13 cellular contexts compared by ENCODE assay signal in genomic region chr10:49080071-49080470, GRCh38. TPM values are rescaled to one million over a fixed set of nuclear protein-coding genes. Genes with fewer than 3 reads are reported as not detected.
DNase-seq lines count a peak whose midpoint lies in the region; ATAC-seq and TF ChIP-seq lines count a peak whose summit lies in the region.
"Had no signal": no experiment of that assay in that cellular context is flagged by ENCODE, and none has a peak within 500 bp of the region (broad histone marks: within the 10 kb centered on the region; RNA-seq: fewer than 3 reads in every experiment).

No MANE protein-coding gene starts in this region.

- H3K4me3 Mint-ChIP-seq in activated T-cell treated with anti-CD3 and anti-CD28 coated beads, Interleukin-2, amount 50 U/mL, for 72 hours = peak overlapping the region in 1 of 2 donors; percentile 36
- H3K4me3 Mint-ChIP-seq: mesothelial cell of epicardium had no signal

- no peak overlapping the region for H3K27ac Mint-ChIP-seq in activated T-cell treated with anti-CD3 and anti-CD28 coated beads, Interleukin-2, amount 50 U/mL, for 72 hours
- H3K27ac Mint-ChIP-seq: mesothelial cell of epicardium had no signal

- TF ChIP-seq CTCF in WERI-Rb-1 (IDR thresholded peaks at IDR 0.05; ENCODE audit: low read depth, low read length) (no peak), heart right ventricle (IDR thresholded peaks at IDR 0.05) (no peak), thoracic aorta (IDR thresholded peaks at IDR 0.05) (no peak)

- H3K36me3 ChIP-seq in WERI-Rb-1 (no peaks in the 10 kb centered on the region), heart right ventricle (peaks cover 0 to 28% (median 6%) of the 10 kb centered on the region in 9 donors), thoracic aorta (peaks cover 17% of the 10 kb centered on the region)
- H3K36me3 ChIP-seq: BLaER1 had no signal

- H3K27me3 Mint-ChIP-seq in activated T-cell treated with anti-CD3 and anti-CD28 coated beads, Interleukin-2, amount 50 U/mL, for 72 hours (ENCODE audit: low read depth) = peaks cover 30% of the 10 kb centered on the region

- intact Hi-C loops in heart right ventricle (cut with DNase I) = no loop called here

- H3K4me1 Mint-ChIP-seq in activated T-cell treated with anti-CD3 and anti-CD28 coated beads, Interleukin-2, amount 50 U/mL, for 72 hours (ENCODE audit: low read depth) = peaks cover 50% of the 10 kb centered on the region
- H3K4me1 Mint-ChIP-seq: mesothelial cell of epicardium had no signal

- H3K4me1 ChIP-seq in heart right ventricle (peaks cover 14 to 78% (median 69%) of the 10 kb centered on the region in 9 donors), thoracic aorta (ENCODE audit: control insufficient read depth in 1 of 2, low read depth in 2 of 2) (peaks cover 23 to 61% of the 10 kb centered on the region in 2 donors)

- 21 to 32% methylated on average over 1 of the region's 1 CpG for WGBS in heart right ventricle, 2 donors

- peak; percentile 21 to 29 for ATAC-seq in activated T-cell treated with anti-CD3 and anti-CD28 coated beads, Interleukin-2, amount 50 U/mL, for 72 hours (replicated peaks in 1 of 2)
- ATAC-seq in heart right ventricle (peak in 6 of 8 donors; percentile 21 to 64 (median 31)), thoracic aorta (ENCODE audit: insufficient number of reproducible peaks, low FRiP score, low read depth) (peak; percentile 78), GM18511 (IDR thresholded peaks at IDR 0.05; ENCODE audit: unreplicated experiment) (no peak)
- ATAC-seq: HCT116 had no signal

- H3K4me3 ChIP-seq in WERI-Rb-1 (ENCODE audit: low read depth, low read length) = no peak overlapping the region
- no peak overlapping the region for H3K4me3 ChIP-seq in heart right ventricle
- no peak overlapping the region for H3K4me3 ChIP-seq in thoracic aorta
- H3K4me3 ChIP-seq: BLaER1 had no signal

- H3K9me3 ChIP-seq in WERI-Rb-1 (ENCODE audit: severe bottlenecking) (no peaks in the 10 kb centered on the region), heart right ventricle (no peaks in the 10 kb centered on the region), thoracic aorta (no peaks in the 10 kb centered on the region)
- H3K9me3 ChIP-seq: BLaER1 had no signal

- H3K27ac ChIP-seq in WERI-Rb-1 = no peak overlapping the region
- peak overlapping the region in 5 of 10 donors; percentile 22 to 78 (median 34) for H3K27ac ChIP-seq in heart right ventricle
- H3K27ac ChIP-seq in thoracic aorta = peak overlapping the region; percentile 48 to 58
- H3K27ac ChIP-seq: BLaER1 had no signal

- DNase-seq in activated T-cell treated with anti-CD3 and anti-CD28 coated beads, Interleukin-2, amount 50 U/mL, for 72 hours = no peak
- DNase-seq in activated T-cell treated with anti-CD3 and anti-CD28 coated beads, Interleukin-2, amount 50 U/mL, for 1 hour = no peak
- peak; percentile 54 for DNase-seq in WERI-Rb-1
- DNase-seq in heart right ventricle = no peak
- DNase-seq in thoracic aorta (ENCODE audit: low spot score) = no peak
- no peak for DNase-seq in COR-L47 (lab: John Stamatoyannopoulos, UW)
- DNase-seq in inferior parietal cortex (ENCODE audit: extremely low spot score) = no peak
- DNase-seq: activated T-cell treated with anti-CD3 and anti-CD28 coated beads for 4 hours; stimulated activated CD4-positive, alpha-beta T cell treated with anti-CD3 and anti-CD28 coated beads, Interleukin-1b, Interleukin-23, amount 100 ng/mL, for 48 hours had no signal

- no peaks in the 10 kb centered on the region for H3K36me3 Mint-ChIP-seq in activated T-cell treated with anti-CD3 and anti-CD28 coated beads, Interleukin-2, amount 50 U/mL, for 72 hours (ENCODE audit: insufficient read depth in 2 of 2)
- H3K36me3 Mint-ChIP-seq: mesothelial cell of epicardium had no signal

- H3K27me3 ChIP-seq in WERI-Rb-1 (ENCODE audit: insufficient read depth, low read depth, severe bottlenecking) = peaks cover 7% of the 10 kb centered on the region
- H3K27me3 ChIP-seq in heart right ventricle = no peaks in the 10 kb centered on the region
- H3K27me3 ChIP-seq in thoracic aorta (replicated peaks; ENCODE audit: insufficient read depth) = no peaks in the 10 kb centered on the region
- H3K27me3 ChIP-seq: BLaER1 had no signal

- no peaks in the 10 kb centered on the region for H3K9me3 Mint-ChIP-seq in activated T-cell treated with anti-CD3 and anti-CD28 coated beads, Interleukin-2, amount 50 U/mL, for 72 hours
- H3K9me3 Mint-ChIP-seq: mesothelial cell of epicardium had no signal

RNA-seq across cellular contexts. Expression of gene VSTM4, which starts 35.3 kb away (rescaled TPM):
- under 1 TPM in 1 of 2 donors, not detected in 1; 0.25 TPM for total RNA-seq in activated T-cell treated with anti-CD3 and anti-CD28 coated beads, Interleukin-2, amount 50 U/mL, for 72 hours
- total RNA-seq in heart right ventricle (10 to 100 TPM; 12.0 to 26.7 (median 18.1) TPM), thoracic aorta (10 to 100 TPM; 24.4 to 46.4 TPM)
- 1 to 10 TPM; 5.0 to 6.1 TPM for polyA plus RNA-seq in heart right ventricle

RNA-seq across cellular contexts. Expression of gene FAM170B, which starts 53.8 kb away (rescaled TPM):
- under 1 TPM in 1 of 2 donors, not detected in 1; 0.16 TPM for total RNA-seq in activated T-cell treated with anti-CD3 and anti-CD28 coated beads, Interleukin-2, amount 50 U/mL, for 72 hours
- total RNA-seq in heart right ventricle (not detected), thoracic aorta (not detected)
- not detected for polyA plus RNA-seq in heart right ventricle
- total RNA-seq: mesothelial cell of epicardium had no signal

Comparison
In these comparisons a context has a peak if more than half of its experiments do, and no peak if none do; other contexts are left out.
1. RNA of gene VSTM4, which starts 35.3 kb away (total RNA-seq): 24.4 to 46.4 TPM in thoracic aorta and 12.0 to 26.7 TPM in heart right ventricle; 0.25 TPM in activated T-cell treated with anti-CD3 and anti-CD28 coated beads, Interleukin-2, amount 50 U/mL, for 72 hours; every median in the first group is over 10 times any median in the second.